ENCODE assay signal across 2 cellular contexts in genomic region chrX:118872102-118872566, GRCh38.
TF ChIP-seq lines count a peak whose summit lies in the region.

No MANE protein-coding gene starts in this region.

TF ChIP-seq in liver, 16 proteins besides CTCF, POLR2A, EP300 and RAD21 (continued from another document):
- TF ChIP-seq, protein P1, sequence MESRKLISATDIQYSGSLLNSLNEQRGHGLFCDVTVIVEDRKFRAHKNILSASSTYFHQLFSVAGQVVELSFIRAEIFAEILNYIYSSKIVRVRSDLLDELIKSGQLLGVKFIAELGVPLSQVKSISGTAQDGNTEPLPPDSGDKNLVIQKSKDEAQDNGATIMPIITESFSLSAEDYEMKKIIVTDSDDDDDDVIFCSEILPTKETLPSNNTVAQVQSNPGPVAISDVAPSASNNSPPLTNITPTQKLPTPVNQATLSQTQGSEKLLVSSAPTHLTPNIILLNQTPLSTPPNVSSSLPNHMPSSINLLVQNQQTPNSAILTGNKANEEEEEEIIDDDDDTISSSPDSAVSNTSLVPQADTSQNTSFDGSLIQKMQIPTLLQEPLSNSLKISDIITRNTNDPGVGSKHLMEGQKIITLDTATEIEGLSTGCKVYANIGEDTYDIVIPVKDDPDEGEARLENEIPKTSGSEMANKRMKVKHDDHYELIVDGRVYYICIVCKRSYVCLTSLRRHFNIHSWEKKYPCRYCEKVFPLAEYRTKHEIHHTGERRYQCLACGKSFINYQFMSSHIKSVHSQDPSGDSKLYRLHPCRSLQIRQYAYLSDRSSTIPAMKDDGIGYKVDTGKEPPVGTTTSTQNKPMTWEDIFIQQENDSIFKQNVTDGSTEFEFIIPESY (IDR thresholded peaks at IDR 0.05) = peak; percentile 62
- TF ChIP-seq REST (IDR thresholded peaks at IDR 0.05) (no peak), YY1 (IDR thresholded peaks at IDR 0.05) (peak; percentile 61), SP1 (IDR thresholded peaks at IDR 0.05) (peak; percentile 90), TAF1 (conservative IDR thresholded peaks at IDR 0.05) (peak; percentile 33), JUND (IDR thresholded peaks at IDR 0.05) (peak; percentile 63 to 72), EGR1 (IDR thresholded peaks at IDR 0.05; ENCODE audit: low read depth in 2 of 2) (no peak)
- TF ChIP-seq, protein P2, sequence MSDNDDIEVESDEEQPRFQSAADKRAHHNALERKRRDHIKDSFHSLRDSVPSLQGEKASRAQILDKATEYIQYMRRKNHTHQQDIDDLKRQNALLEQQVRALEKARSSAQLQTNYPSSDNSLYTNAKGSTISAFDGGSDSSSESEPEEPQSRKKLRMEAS (IDR thresholded peaks at IDR 0.05) = no peak
- TF ChIP-seq, protein P3, sequence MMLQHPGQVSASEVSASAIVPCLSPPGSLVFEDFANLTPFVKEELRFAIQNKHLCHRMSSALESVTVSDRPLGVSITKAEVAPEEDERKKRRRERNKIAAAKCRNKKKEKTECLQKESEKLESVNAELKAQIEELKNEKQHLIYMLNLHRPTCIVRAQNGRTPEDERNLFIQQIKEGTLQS (IDR thresholded peaks at IDR 0.05) = no peak

TF ChIP-seq in HepG2, 621 proteins besides CTCF, POLR2A, EP300 and RAD21 (continued from another document):
- no peak for TF ChIP-seq REST (IDR thresholded peaks at IDR 0.05; ENCODE audit: borderline replicate concordance in 1 of 2, low read depth in 1 of 2, low read length in 2 of 2)
- no peak for TF ChIP-seq ZNF224 (CRISPR knock-in tag; IDR thresholded peaks at IDR 0.05)
- no peak for TF ChIP-seq FOXA3 (CRISPR knock-in tag; IDR thresholded peaks at IDR 0.05)
- no peak for TF ChIP-seq ZSCAN31 (CRISPR knock-in tag; IDR thresholded peaks at IDR 0.05; ENCODE audit: low read depth)
- no peak for TF ChIP-seq ZNF17 (CRISPR knock-in tag; IDR thresholded peaks at IDR 0.05)
- no peak for TF ChIP-seq MAFF (IDR thresholded peaks at IDR 0.05; ENCODE audit: low read depth, low read length)
- TF ChIP-seq DMAP1 (CRISPR knock-in tag; IDR thresholded peaks at IDR 0.05) = no peak
- TF ChIP-seq HDAC6 (IDR thresholded peaks at IDR 0.05; ENCODE audit: low read depth, low read length) = no peak
- no peak for TF ChIP-seq FOXP4 (CRISPR knock-in tag; IDR thresholded peaks at IDR 0.05)
- no peak for TF ChIP-seq TAF1 (CRISPR knock-in tag; IDR thresholded peaks at IDR 0.05)
- TF ChIP-seq POLR2AphosphoS2 (IDR thresholded peaks at IDR 0.05; ENCODE audit: low read depth, low read length) = no peak
- TF ChIP-seq, protein P4, sequence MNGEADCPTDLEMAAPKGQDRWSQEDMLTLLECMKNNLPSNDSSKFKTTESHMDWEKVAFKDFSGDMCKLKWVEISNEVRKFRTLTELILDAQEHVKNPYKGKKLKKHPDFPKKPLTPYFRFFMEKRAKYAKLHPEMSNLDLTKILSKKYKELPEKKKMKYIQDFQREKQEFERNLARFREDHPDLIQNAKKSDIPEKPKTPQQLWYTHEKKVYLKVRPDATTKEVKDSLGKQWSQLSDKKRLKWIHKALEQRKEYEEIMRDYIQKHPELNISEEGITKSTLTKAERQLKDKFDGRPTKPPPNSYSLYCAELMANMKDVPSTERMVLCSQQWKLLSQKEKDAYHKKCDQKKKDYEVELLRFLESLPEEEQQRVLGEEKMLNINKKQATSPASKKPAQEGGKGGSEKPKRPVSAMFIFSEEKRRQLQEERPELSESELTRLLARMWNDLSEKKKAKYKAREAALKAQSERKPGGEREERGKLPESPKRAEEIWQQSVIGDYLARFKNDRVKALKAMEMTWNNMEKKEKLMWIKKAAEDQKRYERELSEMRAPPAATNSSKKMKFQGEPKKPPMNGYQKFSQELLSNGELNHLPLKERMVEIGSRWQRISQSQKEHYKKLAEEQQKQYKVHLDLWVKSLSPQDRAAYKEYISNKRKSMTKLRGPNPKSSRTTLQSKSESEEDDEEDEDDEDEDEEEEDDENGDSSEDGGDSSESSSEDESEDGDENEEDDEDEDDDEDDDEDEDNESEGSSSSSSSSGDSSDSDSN (CRISPR knock-in tag; IDR thresholded peaks at IDR 0.05) = no peak
- no peak for TF ChIP-seq MZF1 (CRISPR knock-in tag; IDR thresholded peaks at IDR 0.05; ENCODE audit: borderline replicate concordance)
- no peak for TF ChIP-seq HOXA7 (CRISPR knock-in tag; IDR thresholded peaks at IDR 0.05)
- no peak for TF ChIP-seq ZNF3 (CRISPR knock-in tag; IDR thresholded peaks at IDR 0.05)
- no peak for TF ChIP-seq SIX1 (CRISPR knock-in tag; IDR thresholded peaks at IDR 0.05; ENCODE audit: borderline replicate concordance)
- no peak for TF ChIP-seq TBL1XR1 (IDR thresholded peaks at IDR 0.05; ENCODE audit: borderline replicate concordance, low read length, partially characterized antibody)
- TF ChIP-seq NFE2 (CRISPR knock-in tag; IDR thresholded peaks at IDR 0.05) = no peak
